ENCODE assay signal across 20 cellular contexts in the genomic region with DNA sequence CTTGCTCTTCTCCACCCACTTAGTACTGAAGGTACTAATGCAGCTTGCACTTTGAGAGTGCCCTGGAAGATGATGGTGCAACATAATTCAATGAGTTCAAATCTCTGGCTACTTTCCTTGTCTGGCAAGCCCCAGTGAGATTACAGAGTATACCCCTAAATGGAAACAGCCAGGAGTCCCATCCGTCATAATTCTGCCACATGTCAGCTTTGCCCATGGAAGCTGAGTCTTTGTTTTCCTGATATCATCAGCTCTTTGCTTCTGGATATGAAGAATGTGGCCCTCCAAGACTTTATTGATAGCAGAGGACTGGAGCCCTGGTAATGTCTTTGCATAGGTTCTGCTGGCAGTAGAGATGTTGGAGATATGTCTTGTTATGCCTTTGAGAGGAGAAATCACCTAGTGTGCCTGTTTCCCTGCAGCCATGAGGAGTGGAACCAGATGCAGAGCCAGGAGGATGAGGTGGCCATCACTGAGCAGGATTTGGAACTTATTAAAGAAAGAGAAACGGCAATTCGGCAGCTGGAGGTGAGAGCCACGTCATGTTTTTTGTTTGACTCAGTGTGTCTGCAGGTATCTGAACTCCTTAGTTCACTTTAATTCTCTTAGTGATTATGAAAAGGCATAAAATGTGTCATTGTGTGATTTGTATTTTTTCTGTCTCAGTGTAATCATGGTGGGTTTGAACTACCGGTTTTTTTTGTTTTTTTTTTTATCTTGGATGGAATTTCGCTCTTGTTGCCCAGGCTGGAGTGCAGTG. TPM values are rescaled to one million over a fixed set of nuclear protein-coding genes. Genes with fewer than 3 reads are reported as not detected.
DNase-seq lines count a peak whose midpoint lies in the region; ATAC-seq and TF ChIP-seq lines count a peak whose summit lies in the region.
"Had no signal": no experiment of that assay in that cellular context is flagged by ENCODE, and none has a peak within 500 bp of the region (broad histone marks: within the 10 kb centered on the region; RNA-seq: fewer than 3 reads in every experiment).

No MANE protein-coding gene starts in this region.

- peaks cover 11% of the 10 kb centered on the region for H3K36me3 Mint-ChIP-seq in activated CD4-positive, alpha-beta T cell treated with anti-CD3 and anti-CD28 coated beads for 36 hours (ENCODE audit: low read depth)
- peaks cover 25% of the 10 kb centered on the region for H3K36me3 Mint-ChIP-seq in nephron progenitor cell (ENCODE audit: low read depth)

- in situ Hi-C loops in transverse colon (cut with MboI; ENCODE audit: low pct_ligation_motif_present in 1 of 4, low pct_unique_long_range_greater_than_20kb in 1 of 4, low sequenced_read_pairs in 3 of 4), result no loop called here

- CTCF ChIA-PET in activated CD4-positive, alpha-beta T cell treated with anti-CD3 and anti-CD28 coated beads for 36 hours (lab: Charles Lee), result interaction anchor here (0.6 kb wide), 1 partner anchor 599 kb away, joined by 3 read pairs; no protein-coding TSS in a partner anchor

- 82 to 86% methylated on average over 4 to 6 of the region's 6 CpGs for WGBS in transverse colon (ENCODE audit: low coverage in 1 of 2), 2 donors

- no peak for TF ChIP-seq EP300 in transverse colon (IDR thresholded peaks at IDR 0.05; ENCODE audit: low read depth)

- H3K4me3 ChIP-seq in transverse colon, result no peak overlapping the region
- H3K4me3 ChIP-seq: MG63 had no signal

- H3K9me3 Mint-ChIP-seq in activated CD4-positive, alpha-beta T cell treated with anti-CD3 and anti-CD28 coated beads for 36 hours (ENCODE audit: low read depth), result no peaks in the 10 kb centered on the region
- H3K9me3 Mint-ChIP-seq in stimulated activated naive CD8-positive, alpha-beta T cell treated with anti-CD3 and anti-CD28 coated beads, Interleukin-15, amount 100 ng/mL, for 72 hours, result no peaks in the 10 kb centered on the region
- no peaks in the 10 kb centered on the region for H3K9me3 Mint-ChIP-seq in nephron progenitor cell
- H3K9me3 Mint-ChIP-seq: H9 had no signal

- intact Hi-C loops in activated CD4-positive, alpha-beta T cell treated with anti-CD3 and anti-CD28 coated beads for 36 hours (cut with DNase I, micrococcal nuclease), result no loop called here
- intact Hi-C loops in transverse colon (cut with DNase I; ENCODE audit: low total_unique reads), result no loop called here

- peak; percentile 13 for DNase-seq in activated CD4-positive, alpha-beta T cell treated with anti-CD3 and anti-CD28 coated beads for 36 hours
- no peak for DNase-seq in activated CD4-positive, alpha-beta T cell treated with anti-CD3 and anti-CD28 coated beads, Interleukin-2, amount 50 U/mL, for 4 hours
- no peak for DNase-seq in stimulated activated naive CD8-positive, alpha-beta T cell treated with anti-CD3 and anti-CD28 coated beads, Interleukin-15, amount 100 ng/mL, for 72 hours
- DNase-seq in stimulated activated naive CD8-positive, alpha-beta T cell treated with anti-CD3 and anti-CD28 coated beads, Interleukin-15, Interleukin-2, amounts not matched to agents 100 U/mL and 50 U/mL, for 24 hours, result no peak
- DNase-seq in nephron progenitor cell (no peak), transverse colon (no peak)
- DNase-seq: 8988T, COR-L47, H9, Kasumi-1, NCI-H1048, NCI-H1436, NCI-H1930, NCI-H226, NCI-H524, PC-3, RPMI8226 had no signal

- H3K27me3 ChIP-seq in transverse colon, result no peaks in the 10 kb centered on the region
- H3K27me3 ChIP-seq: MG63 had no signal

- H3K36me3 ChIP-seq in transverse colon, result peaks cover 0 to 40% (median 15%) of the 10 kb centered on the region in 4 donors

- POLR2A ChIA-PET in activated CD4-positive, alpha-beta T cell treated with anti-CD3 and anti-CD28 coated beads for 36 hours (lab: Charles Lee), result no interaction called here

- no peaks in the 10 kb centered on the region for H3K9me3 ChIP-seq in transverse colon
- H3K9me3 ChIP-seq: MG63 had no signal

- TF ChIP-seq CTCF in nephron progenitor cell (IDR thresholded peaks at IDR 0.05), result no peak
- TF ChIP-seq CTCF in transverse colon (IDR thresholded peaks at IDR 0.05), result no peak

- H3K4me3 Mint-ChIP-seq in activated CD4-positive, alpha-beta T cell treated with anti-CD3 and anti-CD28 coated beads for 36 hours, result no peak overlapping the region
- H3K4me3 Mint-ChIP-seq in stimulated activated naive CD8-positive, alpha-beta T cell treated with anti-CD3 and anti-CD28 coated beads, Interleukin-15, amount 100 ng/mL, for 72 hours, result no peak overlapping the region
- H3K4me3 Mint-ChIP-seq in nephron progenitor cell, result no peak overlapping the region
- H3K4me3 Mint-ChIP-seq: H9 had no signal

- peaks cover 2% of the 10 kb centered on the region for H3K4me1 Mint-ChIP-seq in activated CD4-positive, alpha-beta T cell treated with anti-CD3 and anti-CD28 coated beads for 36 hours
- no peaks in the 10 kb centered on the region for H3K4me1 Mint-ChIP-seq in stimulated activated naive CD8-positive, alpha-beta T cell treated with anti-CD3 and anti-CD28 coated beads, Interleukin-15, amount 100 ng/mL, for 72 hours
- no peaks in the 10 kb centered on the region for H3K4me1 Mint-ChIP-seq in nephron progenitor cell

- no peak overlapping the region for H3K27ac ChIP-seq in transverse colon

- H3K27ac Mint-ChIP-seq in activated CD4-positive, alpha-beta T cell treated with anti-CD3 and anti-CD28 coated beads for 36 hours, result no peak overlapping the region
- H3K27ac Mint-ChIP-seq in stimulated activated naive CD8-positive, alpha-beta T cell treated with anti-CD3 and anti-CD28 coated beads, Interleukin-15, amount 100 ng/mL, for 72 hours, result peak overlapping the region; percentile 49 to 70
- H3K27ac Mint-ChIP-seq in nephron progenitor cell, result peak overlapping the region; percentile 30

- peak; percentile 33 for ATAC-seq in activated CD4-positive, alpha-beta T cell treated with anti-CD3 and anti-CD28 coated beads for 36 hours
- ATAC-seq in stimulated activated naive CD8-positive, alpha-beta T cell treated with anti-CD3 and anti-CD28 coated beads, Interleukin-15, amount 100 ng/mL, for 72 hours, result no peak
- no peak for ATAC-seq in stimulated activated naive CD8-positive, alpha-beta T cell treated with anti-CD3 and anti-CD28 coated beads, Interleukin-15, Interleukin-2, amounts not matched to agents 100 U/mL and 50 U/mL, for 24 hours
- ATAC-seq in GM18861 (IDR thresholded peaks at IDR 0.05; ENCODE audit: unreplicated experiment) (no peak), GM21447 (IDR thresholded peaks at IDR 0.05; ENCODE audit: unreplicated experiment) (no peak)
- ATAC-seq: PC-3 had no signal

- H3K27me3 Mint-ChIP-seq in activated CD4-positive, alpha-beta T cell treated with anti-CD3 and anti-CD28 coated beads for 36 hours, result no peaks in the 10 kb centered on the region
- H3K27me3 Mint-ChIP-seq in stimulated activated naive CD8-positive, alpha-beta T cell treated with anti-CD3 and anti-CD28 coated beads, Interleukin-15, amount 100 ng/mL, for 72 hours, result no peaks in the 10 kb centered on the region
- H3K27me3 Mint-ChIP-seq in nephron progenitor cell (ENCODE audit: low read depth, poor library complexity), result peaks cover 3% of the 10 kb centered on the region

- H3K4me1 ChIP-seq in transverse colon, result peaks cover 1 to 6% (median 5%) of the 10 kb centered on the region in 4 donors

- TF ChIP-seq POLR2A in transverse colon (IDR thresholded peaks at IDR 0.05), result no peak

RNA-seq across cellular contexts. Expression of a gene that starts 18.7 kb away (rescaled TPM):
- 10 to 100 TPM; 49.6 to 65.9 TPM for total RNA-seq in activated CD4-positive, alpha-beta T cell treated with anti-CD3 and anti-CD28 coated beads for 36 hours
- total RNA-seq in transverse colon, result 10 to 100 TPM; 15.1 to 32.9 (median 28.0) TPM

RNA-seq across cellular contexts. Expression of a gene that starts 38.9 kb away (rescaled TPM):
- 10 to 100 TPM; 26.8 to 37.4 TPM for total RNA-seq in activated CD4-positive, alpha-beta T cell treated with anti-CD3 and anti-CD28 coated beads for 36 hours
- 10 to 100 TPM; 11.3 to 65.3 (median 47.6) TPM for total RNA-seq in transverse colon
